ENCODE assay signal across 16 cellular contexts in genomic region chr13:42680748-42681147, GRCh38.
A peak's percentile ranks its signal among the peaks of the same experiment; 100 is the strongest.
DNase-seq lines count a peak whose midpoint lies in the region; TF ChIP-seq lines count a peak whose summit lies in the region.
"Had no signal": no experiment of that assay in that cellular context is flagged by ENCODE, and none has a peak within 500 bp of the region (broad histone marks: within the 10 kb centered on the region; RNA-seq: fewer than 3 reads in every experiment).

No MANE protein-coding gene starts in this region.

- H3K27ac ChIP-seq in tibial artery (no peak overlapping the region), uterus (no peak overlapping the region)
- H3K27ac ChIP-seq: GM23248 had no signal

- no peak overlapping the region for H3K4me3 ChIP-seq in H7 (ENCODE audit: insufficient read depth, low read depth, low read length)
- H3K4me3 ChIP-seq in tibial artery = no peak overlapping the region
- no peak overlapping the region for H3K4me3 ChIP-seq in uterus
- H3K4me3 ChIP-seq: GM23248, HAP-1 had no signal

- TF ChIP-seq CTCF in tibial artery (IDR thresholded peaks at IDR 0.05) (no peak), uterus (IDR thresholded peaks at IDR 0.05) (no peak)

- no peaks in the 10 kb centered on the region for H3K9me3 ChIP-seq in tibial artery
- no peaks in the 10 kb centered on the region for H3K9me3 ChIP-seq in uterus
- H3K9me3 ChIP-seq: HAP-1 had no signal

- H3K36me3 ChIP-seq in H7 (replicated peaks; ENCODE audit: control insufficient read depth, insufficient read depth, low read length) (no peaks in the 10 kb centered on the region), tibial artery (no peaks in the 10 kb centered on the region), uterus (no peaks in the 10 kb centered on the region)
- H3K36me3 ChIP-seq: HAP-1 had no signal

- DNase-seq in NCI-H2171 treated with DMSO at 0.1 percent for 48 hours (lab: John Stamatoyannopoulos, UW) (peak; percentile 40), NCI-H2171 (lab: John Stamatoyannopoulos, UW) (no peak), H7 (peak; percentile 23), UCSD-AML1 (lab: John Stamatoyannopoulos, UW; ENCODE audit: unreplicated experiment) (peak; percentile 25), tibial artery (no peak), uterus (no peak)
- DNase-seq: C1 segment of cervical spinal cord; Calu3; CD4-positive, alpha-beta memory T cell; COR-L47; DMS79; EL; GF-D8; GM23248; HFFc6 had no signal

- intact Hi-C loops in tibial artery (cut with DNase I; ENCODE audit: low total_unique reads) (no loop called here), uterus (cut with DNase I; ENCODE audit: low total_unique reads) (no loop called here)

- no peaks in the 10 kb centered on the region for H3K27me3 ChIP-seq in H7 (ENCODE audit: control insufficient read depth, insufficient read depth, low read length)
- H3K27me3 ChIP-seq in tibial artery = no peaks in the 10 kb centered on the region
- no peaks in the 10 kb centered on the region for H3K27me3 ChIP-seq in uterus

- H3K4me1 ChIP-seq in tibial artery (no peaks in the 10 kb centered on the region), uterus (no peaks in the 10 kb centered on the region)
- H3K4me1 ChIP-seq: HAP-1 had no signal

- TF ChIP-seq POLR2A in uterus (IDR thresholded peaks at IDR 0.05) = no peak

Comparison
In these comparisons a context has a peak if more than half of its experiments do, and no peak if none do; other contexts are left out.
1. DNase-seq: peak in NCI-H2171 treated with DMSO at 0.1 percent for 48 hours (single experiment), H7 (single experiment) and UCSD-AML1 (single experiment); none in NCI-H2171 (single experiment), tibial artery (0 of 2) and uterus (0 of 2).